ENCODE assay signal across 30 cellular contexts in genomic region chr13:77374339-77374738, GRCh38.
"Had no signal": no experiment of that assay in that cellular context is flagged by ENCODE, and none has a peak within 500 bp of the region (broad histone marks: within the 10 kb centered on the region; RNA-seq: fewer than 3 reads in every experiment).

No MANE protein-coding gene starts in this region.

- H3K36me3 ChIP-seq: cardiac muscle cell, WERI-Rb-1 had no signal

- H3K9ac ChIP-seq: KMS-11 had no signal

- H3K9me3 Mint-ChIP-seq: activated CD4-positive, alpha-beta T cell treated with anti-CD3 and anti-CD28 coated beads, Interleukin-2, amount 10 ng/mL, durations not matched to agents 24 days and 14 days; activated CD8-positive, alpha-beta T cell treated with anti-CD3 and anti-CD28 coated beads for 36 hours; activated naive CD8-positive, alpha-beta T cell treated with anti-CD3 and anti-CD28 coated beads for 36 hours; activated T-cell treated with anti-CD3 and anti-CD28 coated beads, Interleukin-2, amount 50 U/mL, for 72 hours; activated T-helper 17 cell treated with anti-CD3 and anti-CD28 coated beads, Interleukin-2, amount 50 U/mL, for 72 hours; central memory CD8-positive, alpha-beta T cell; T-cell had no signal

- H3K4me3 Mint-ChIP-seq: activated CD4-positive, alpha-beta T cell treated with anti-CD3 and anti-CD28 coated beads, Interleukin-2, amount 10 ng/mL, durations not matched to agents 24 days and 14 days; activated CD8-positive, alpha-beta T cell treated with anti-CD3 and anti-CD28 coated beads for 36 hours; activated naive CD8-positive, alpha-beta T cell treated with anti-CD3 and anti-CD28 coated beads for 36 hours; activated T-cell treated with anti-CD3 and anti-CD28 coated beads, Interleukin-2, amount 50 U/mL, for 72 hours; activated T-helper 17 cell treated with anti-CD3 and anti-CD28 coated beads, Interleukin-2, amount 50 U/mL, for 72 hours; central memory CD8-positive, alpha-beta T cell; T-cell had no signal

- H3K4me2 ChIP-seq: KMS-11, PC-9 had no signal

- H3K4me3 ChIP-seq: cardiac muscle cell, PC-9 had no signal

- ATAC-seq: Right ventricle myocardium inferior, SK-N-SH treated with all-trans-retinoic acid at 6 μM for 48 hours, T-cell had no signal

- H3K27me3 ChIP-seq: cardiac muscle cell had no signal

- H3K27ac Mint-ChIP-seq: activated CD4-positive, alpha-beta T cell treated with anti-CD3 and anti-CD28 coated beads, Interleukin-2, amount 10 ng/mL, durations not matched to agents 24 days and 14 days; activated CD8-positive, alpha-beta T cell treated with anti-CD3 and anti-CD28 coated beads for 36 hours; activated naive CD8-positive, alpha-beta T cell treated with anti-CD3 and anti-CD28 coated beads for 36 hours; activated T-cell treated with anti-CD3 and anti-CD28 coated beads, Interleukin-2, amount 50 U/mL, for 72 hours; activated T-helper 17 cell treated with anti-CD3 and anti-CD28 coated beads, Interleukin-2, amount 50 U/mL, for 72 hours; T-cell had no signal

- H3K36me3 Mint-ChIP-seq: activated naive CD8-positive, alpha-beta T cell treated with anti-CD3 and anti-CD28 coated beads for 36 hours; T-cell had no signal

- H3K27ac ChIP-seq: cardiac muscle cell, KMS-11, PC-9, RWPE1, WERI-Rb-1 had no signal

- DNase-seq: activated CD4-positive, alpha-beta T cell treated with anti-CD3 and anti-CD28 coated beads, Interleukin-2, amount 10 ng/mL, durations not matched to agents 24 days and 14 days; activated CD4-positive, alpha-beta T cell treated with anti-CD3 and anti-CD28 coated beads, Interleukin-2, amount 50 U/mL, for 4 hours; activated effector memory CD4-positive, alpha-beta T cell treated with anti-CD3 and anti-CD28 coated beads, Interleukin-2, amount 50 U/mL, for 16 hours; activated naive CD4-positive, alpha-beta T cell; activated naive CD4-positive, alpha-beta T cell treated with anti-CD3 and anti-CD28 coated beads, Interleukin-2, amount 50 U/mL, for 16 hours; activated naive CD8-positive, alpha-beta T cell treated with anti-CD3 and anti-CD28 coated beads for 36 hours; activated T-cell treated with anti-CD3 and anti-CD28 coated beads, Interleukin-2, amount 50 U/mL, for 1 hour; activated T-cell treated with anti-CD3 and anti-CD28 coated beads, Interleukin-2, amount 50 U/mL, for 72 hours; amniotic stem cell; aorta; NCI-H1092 treated with DMSO at 0.1 percent for 48 hours; NCI-H146; NCI-H187 treated with DMSO at 0.1 percent for 48 hours; NCI-H2227 treated with DMSO at 0.1 percent for 48 hours; NCI-H524 treated with DMSO at 0.1 percent for 48 hours; NK-92 treated with Interleukin-12 subunit alpha and Interleukin-12 subunit beta, amount 100 ng/mL, for 24 hours; PC-9; SIG-M5; T-cell; T-helper 9 cell; WERI-Rb-1 had no signal

- H2AFZ ChIP-seq: PC-9 had no signal

- FAIRE-seq: RCC 7860 had no signal

- H3K27me3 Mint-ChIP-seq: activated CD8-positive, alpha-beta T cell treated with anti-CD3 and anti-CD28 coated beads for 36 hours; activated naive CD8-positive, alpha-beta T cell treated with anti-CD3 and anti-CD28 coated beads for 36 hours; activated T-helper 17 cell treated with anti-CD3 and anti-CD28 coated beads, Interleukin-2, amount 50 U/mL, for 72 hours; central memory CD8-positive, alpha-beta T cell; T-cell had no signal

- H3K4me1 Mint-ChIP-seq: activated CD4-positive, alpha-beta T cell treated with anti-CD3 and anti-CD28 coated beads, Interleukin-2, amount 10 ng/mL, durations not matched to agents 24 days and 14 days; activated naive CD8-positive, alpha-beta T cell treated with anti-CD3 and anti-CD28 coated beads for 36 hours; central memory CD8-positive, alpha-beta T cell had no signal
